25 cellular contexts compared by ENCODE assay signal in the genomic region with DNA sequence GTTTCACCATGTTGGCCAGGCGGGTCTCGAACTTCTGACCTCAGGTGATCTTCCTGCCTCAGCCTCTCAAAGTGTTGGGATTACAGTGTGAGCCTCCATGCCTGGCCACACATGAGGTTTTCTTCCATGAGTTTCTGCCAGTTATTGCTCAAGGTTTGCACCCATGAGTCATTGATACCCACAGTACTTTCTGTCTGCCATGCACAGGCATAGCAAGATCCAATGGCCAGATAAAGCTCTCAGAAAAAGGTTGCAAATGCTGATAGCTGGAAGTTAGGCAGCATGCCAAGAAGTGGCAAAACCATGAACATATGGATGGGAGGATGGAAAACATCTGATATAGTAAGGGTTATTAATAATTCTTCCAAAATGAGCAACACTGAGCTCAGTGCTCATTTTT.
DNase-seq lines count a peak whose midpoint lies in the region; ATAC-seq lines count a peak whose summit lies in the region.
"Had no signal": no experiment of that assay in that cellular context is flagged by ENCODE, and none has a peak within 500 bp of the region (broad histone marks: within the 10 kb centered on the region; RNA-seq: fewer than 3 reads in every experiment).

No MANE protein-coding gene starts in this region.

- ATAC-seq in GM18517 (IDR thresholded peaks at IDR 0.05; ENCODE audit: unreplicated experiment): no peak
- ATAC-seq: GM23338, K562 had no signal

- DNase-seq in DMS 273 (lab: John Stamatoyannopoulos, UW; ENCODE audit: unreplicated experiment) (peak; percentile 37), DMS 273 treated with DMSO at 0.1 percent for 48 hours (lab: John Stamatoyannopoulos, UW) (no peak), OCI-M1 (lab: John Stamatoyannopoulos, UW) (peak; percentile 64), epithelial cell of prostate (ENCODE audit: low read depth, low spot score) (peak; percentile 58), NCI-H2227 treated with DMSO at 0.1 percent for 48 hours (lab: John Stamatoyannopoulos, UW) (no peak), kidney glomerular epithelial cell (lab: John Stamatoyannopoulos, UW) (no peak)
- DNase-seq: BE2C; CD8-positive, alpha-beta memory T cell; DMS153; DND-41; H9; Kasumi-1; NCI-H1092 treated with DMSO at 0.1 percent for 48 hours; NCI-H1436; NCI-H187 treated with DMSO at 0.1 percent for 48 hours; NCI-H446 treated with DMSO at 0.1 percent for 48 hours; NCI-H526; NCI-H82; NK-92 treated with Interleukin-12 subunit alpha and Interleukin-12 subunit beta, amount 100 ng/mL, for 24 hours; SHP77 had no signal

- H3K27ac ChIP-seq in epithelial cell of prostate: no peak overlapping the region
- H3K27ac ChIP-seq: 22Rv1, RWPE1 had no signal

Comparison
In these comparisons a context has a peak if more than half of its experiments do, and no peak if none do; other contexts are left out.
1. DNase-seq: peak in DMS 273 (single experiment), OCI-M1 (single experiment) and epithelial cell of prostate (single experiment); none in DMS 273 treated with DMSO at 0.1 percent for 48 hours (single experiment), NCI-H2227 treated with DMSO at 0.1 percent for 48 hours (single experiment) and kidney glomerular epithelial cell (single experiment).